ENCODE assay signal across 1 cellular context in the genomic region with DNA sequence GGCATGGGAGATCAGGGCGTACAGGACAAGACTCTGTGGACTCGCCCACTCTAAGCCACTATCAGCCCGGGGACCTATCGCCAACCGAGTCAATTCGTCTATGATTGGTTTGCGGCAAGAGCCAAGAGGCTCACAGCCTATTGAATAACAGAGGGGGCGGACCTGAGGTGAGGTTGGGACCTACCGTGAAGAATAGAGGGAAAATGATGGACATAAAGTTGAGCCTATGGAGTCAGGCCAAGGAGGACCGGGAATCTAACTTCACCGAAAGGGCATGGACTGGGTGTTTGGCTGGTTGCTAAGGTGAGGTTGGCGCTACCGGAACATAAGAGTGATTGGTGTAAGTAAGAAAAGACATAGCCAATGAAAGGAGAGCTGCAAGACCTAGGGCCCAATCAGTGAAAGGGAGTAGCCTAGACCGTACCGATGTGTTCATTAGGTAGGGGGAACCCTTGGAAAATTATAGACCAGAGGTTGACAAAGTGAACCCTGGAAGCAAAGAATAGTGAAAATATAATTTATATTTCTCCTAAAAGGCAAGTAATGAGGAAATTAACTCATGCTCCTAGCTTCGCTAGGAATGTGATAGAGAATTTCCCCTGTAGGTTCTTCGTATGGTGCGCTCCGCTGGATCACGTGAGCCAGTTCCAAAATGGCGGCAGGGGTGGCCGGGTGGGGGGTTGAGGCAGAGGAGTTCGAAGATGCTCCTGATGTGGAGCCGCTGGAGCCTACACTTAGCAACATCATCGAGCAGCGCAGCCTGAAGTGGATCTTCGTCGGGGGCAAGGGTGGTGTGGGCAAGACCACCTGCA.
TF ChIP-seq lines count a peak whose summit lies in the region.

TSS of gene GET3 (plus strand) at position 644 of the 812 bp plus-strand sequence. CDS start at position 653, 9 bp downstream.

TF ChIP-seq in HepG2, 621 proteins besides CTCF, POLR2A, EP300 and RAD21 (continued from another document):
- 0 out of 2 replicates have a peak, but pooled peaks have one; percentile 14 for TF ChIP-seq FOXP4 (CRISPR knock-in tag; IDR thresholded peaks at IDR 0.05)
- no peak for TF ChIP-seq ZNF709 (CRISPR knock-in tag; IDR thresholded peaks at IDR 0.05)
- TF ChIP-seq ZNF660 (CRISPR knock-in tag; IDR thresholded peaks at IDR 0.05; ENCODE audit: borderline replicate concordance, low read depth), result no peak
- no peak for TF ChIP-seq TRIM24 (CRISPR knock-in tag; IDR thresholded peaks at IDR 0.05)
- no peak for TF ChIP-seq SNAPC4 (CRISPR knock-in tag; IDR thresholded peaks at IDR 0.05)
- TF ChIP-seq SALL1 (CRISPR knock-in tag; IDR thresholded peaks at IDR 0.05), result peak; percentile 49; the same call in 1 of the 2 replicates
- no peak for TF ChIP-seq ZNF891 (CRISPR knock-in tag; IDR thresholded peaks at IDR 0.05)
- TF ChIP-seq ZNF44 (CRISPR knock-in tag; IDR thresholded peaks at IDR 0.05), result no peak
- TF ChIP-seq, protein P1, sequence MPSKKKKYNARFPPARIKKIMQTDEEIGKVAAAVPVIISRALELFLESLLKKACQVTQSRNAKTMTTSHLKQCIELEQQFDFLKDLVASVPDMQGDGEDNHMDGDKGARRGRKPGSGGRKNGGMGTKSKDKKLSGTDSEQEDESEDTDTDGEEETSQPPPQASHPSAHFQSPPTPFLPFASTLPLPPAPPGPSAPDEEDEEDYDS (CRISPR knock-in tag; IDR thresholded peaks at IDR 0.05), result peak; percentile 94
- TF ChIP-seq HNRNPLL (IDR thresholded peaks at IDR 0.05; ENCODE audit: low read depth, low read length, poor library complexity, severe bottlenecking), result peak; percentile 33
- peak; percentile 33; the same call in 1 of the 2 replicates for TF ChIP-seq SOX5 (CRISPR knock-in tag; IDR thresholded peaks at IDR 0.05; ENCODE audit: borderline replicate concordance)
